Comparison of ENCODE assay signal across 1 cellular context in the genomic region with DNA sequence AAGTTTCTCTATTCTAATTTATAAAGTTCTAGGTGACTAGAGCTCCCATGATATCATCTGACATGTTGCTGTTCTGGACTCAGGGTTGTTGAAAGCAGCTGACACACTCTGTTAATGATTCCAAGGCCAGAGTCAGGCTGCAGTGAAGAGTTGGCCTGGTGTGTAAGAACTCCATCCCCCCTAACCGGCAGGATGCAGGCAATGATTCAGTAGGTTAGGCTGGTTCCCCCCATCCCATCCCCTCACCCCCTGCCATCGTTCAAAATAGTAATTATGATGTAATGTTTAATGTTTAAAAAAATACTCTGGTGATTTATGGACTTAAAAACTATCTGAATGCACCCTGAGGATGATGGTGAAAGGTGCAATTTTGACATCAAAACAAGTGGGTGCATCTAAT.
TF ChIP-seq lines count a peak whose summit lies in the region.

No MANE protein-coding gene starts in this region.

TF ChIP-seq in GM23338, 12 proteins besides CTCF, POLR2A, EP300 and RAD21 (continued from another document):
- TF ChIP-seq, protein P1, sequence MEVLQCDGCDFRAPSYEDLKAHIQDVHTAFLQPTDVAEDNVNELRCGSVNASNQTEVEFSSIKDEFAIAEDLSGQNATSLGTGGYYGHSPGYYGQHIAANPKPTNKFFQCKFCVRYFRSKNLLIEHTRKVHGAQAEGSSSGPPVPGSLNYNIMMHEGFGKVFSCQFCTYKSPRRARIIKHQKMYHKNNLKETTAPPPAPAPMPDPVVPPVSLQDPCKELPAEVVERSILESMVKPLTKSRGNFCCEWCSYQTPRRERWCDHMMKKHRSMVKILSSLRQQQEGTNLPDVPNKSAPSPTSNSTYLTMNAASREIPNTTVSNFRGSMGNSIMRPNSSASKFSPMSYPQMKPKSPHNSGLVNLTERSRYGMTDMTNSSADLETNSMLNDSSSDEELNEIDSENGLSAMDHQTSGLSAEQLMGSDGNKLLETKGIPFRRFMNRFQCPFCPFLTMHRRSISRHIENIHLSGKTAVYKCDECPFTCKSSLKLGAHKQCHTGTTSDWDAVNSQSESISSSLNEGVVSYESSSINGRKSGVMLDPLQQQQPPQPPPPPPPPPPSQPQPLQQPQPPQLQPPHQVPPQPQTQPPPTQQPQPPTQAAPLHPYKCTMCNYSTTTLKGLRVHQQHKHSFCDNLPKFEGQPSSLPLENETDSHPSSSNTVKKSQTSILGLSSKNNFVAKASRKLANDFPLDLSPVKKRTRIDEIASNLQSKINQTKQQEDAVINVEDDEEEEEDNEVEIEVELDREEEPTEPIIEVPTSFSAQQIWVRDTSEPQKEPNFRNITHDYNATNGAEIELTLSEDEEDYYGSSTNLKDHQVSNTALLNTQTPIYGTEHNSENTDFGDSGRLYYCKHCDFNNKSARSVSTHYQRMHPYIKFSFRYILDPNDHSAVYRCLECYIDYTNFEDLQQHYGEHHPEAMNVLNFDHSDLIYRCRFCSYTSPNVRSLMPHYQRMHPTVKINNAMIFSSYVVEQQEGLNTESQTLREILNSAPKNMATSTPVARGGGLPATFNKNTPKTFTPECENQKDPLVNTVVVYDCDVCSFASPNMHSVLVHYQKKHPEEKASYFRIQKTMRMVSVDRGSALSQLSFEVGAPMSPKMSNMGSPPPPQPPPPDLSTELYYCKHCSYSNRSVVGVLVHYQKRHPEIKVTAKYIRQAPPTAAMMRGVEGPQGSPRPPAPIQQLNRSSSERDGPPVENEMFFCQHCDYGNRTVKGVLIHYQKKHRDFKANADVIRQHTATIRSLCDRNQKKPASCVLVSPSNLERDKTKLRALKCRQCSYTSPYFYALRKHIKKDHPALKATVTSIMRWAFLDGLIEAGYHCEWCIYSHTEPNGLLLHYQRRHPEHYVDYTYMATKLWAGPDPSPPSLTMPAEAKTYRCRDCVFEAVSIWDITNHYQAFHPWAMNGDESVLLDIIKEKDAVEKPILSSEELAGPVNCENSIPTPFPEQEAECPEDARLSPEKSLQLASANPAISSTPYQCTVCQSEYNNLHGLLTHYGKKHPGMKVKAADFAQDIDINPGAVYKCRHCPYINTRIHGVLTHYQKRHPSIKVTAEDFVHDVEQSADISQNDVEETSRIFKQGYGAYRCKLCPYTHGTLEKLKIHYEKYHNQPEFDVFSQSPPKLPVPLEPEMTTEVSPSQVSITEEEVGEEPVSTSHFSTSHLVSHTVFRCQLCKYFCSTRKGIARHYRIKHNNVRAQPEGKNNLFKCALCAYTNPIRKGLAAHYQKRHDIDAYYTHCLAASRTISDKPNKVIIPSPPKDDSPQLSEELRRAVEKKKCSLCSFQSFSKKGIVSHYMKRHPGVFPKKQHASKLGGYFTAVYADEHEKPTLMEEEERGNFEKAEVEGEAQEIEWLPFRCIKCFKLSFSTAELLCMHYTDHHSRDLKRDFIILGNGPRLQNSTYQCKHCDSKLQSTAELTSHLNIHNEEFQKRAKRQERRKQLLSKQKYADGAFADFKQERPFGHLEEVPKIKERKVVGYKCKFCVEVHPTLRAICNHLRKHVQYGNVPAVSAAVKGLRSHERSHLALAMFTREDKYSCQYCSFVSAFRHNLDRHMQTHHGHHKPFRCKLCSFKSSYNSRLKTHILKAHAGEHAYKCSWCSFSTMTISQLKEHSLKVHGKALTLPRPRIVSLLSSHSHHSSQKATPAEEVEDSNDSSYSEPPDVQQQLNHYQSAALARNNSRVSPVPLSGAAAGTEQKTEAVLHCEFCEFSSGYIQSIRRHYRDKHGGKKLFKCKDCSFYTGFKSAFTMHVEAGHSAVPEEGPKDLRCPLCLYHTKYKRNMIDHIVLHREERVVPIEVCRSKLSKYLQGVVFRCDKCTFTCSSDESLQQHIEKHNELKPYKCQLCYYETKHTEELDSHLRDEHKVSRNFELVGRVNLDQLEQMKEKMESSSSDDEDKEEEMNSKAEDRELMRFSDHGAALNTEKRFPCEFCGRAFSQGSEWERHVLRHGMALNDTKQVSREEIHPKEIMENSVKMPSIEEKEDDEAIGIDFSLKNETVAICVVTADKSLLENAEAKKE (CRISPR knock-in tag; IDR thresholded peaks at IDR 0.05): no peak
- TF ChIP-seq POLR2AphosphoS5 (IDR thresholded peaks at IDR 0.05; ENCODE audit: low read depth) (no peak), ZNF114 (CRISPR knock-in tag; IDR thresholded peaks at IDR 0.05) (no peak), STAT1 (IDR thresholded peaks at IDR 0.05; ENCODE audit: unreplicated experiment) (no peak)
- TF ChIP-seq, protein P2, sequence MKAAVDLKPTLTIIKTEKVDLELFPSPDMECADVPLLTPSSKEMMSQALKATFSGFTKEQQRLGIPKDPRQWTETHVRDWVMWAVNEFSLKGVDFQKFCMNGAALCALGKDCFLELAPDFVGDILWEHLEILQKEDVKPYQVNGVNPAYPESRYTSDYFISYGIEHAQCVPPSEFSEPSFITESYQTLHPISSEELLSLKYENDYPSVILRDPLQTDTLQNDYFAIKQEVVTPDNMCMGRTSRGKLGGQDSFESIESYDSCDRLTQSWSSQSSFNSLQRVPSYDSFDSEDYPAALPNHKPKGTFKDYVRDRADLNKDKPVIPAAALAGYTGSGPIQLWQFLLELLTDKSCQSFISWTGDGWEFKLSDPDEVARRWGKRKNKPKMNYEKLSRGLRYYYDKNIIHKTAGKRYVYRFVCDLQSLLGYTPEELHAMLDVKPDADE (IDR thresholded peaks at IDR 0.05): no peak
